13 cellular contexts compared by ENCODE assay signal in genomic region chr9:110650991-110651411, GRCh38. TPM values are rescaled to one million over a fixed set of nuclear protein-coding genes. Genes with fewer than 3 reads are reported as not detected.
DNase-seq lines count a peak whose midpoint lies in the region; ATAC-seq and TF ChIP-seq lines count a peak whose summit lies in the region.
"Had no signal": no experiment of that assay in that cellular context is flagged by ENCODE, and none has a peak within 500 bp of the region (broad histone marks: within the 10 kb centered on the region; RNA-seq: fewer than 3 reads in every experiment).

No MANE protein-coding gene starts in this region.

- no peaks in the 10 kb centered on the region for H3K9me3 Mint-ChIP-seq in stimulated activated memory B cell treated with anti-CD40 and anti-IgM and Interleukin-4, amounts not matched to agents 10 μg/mL and 1 μg/mL and 100 μg/mL, for 72 hours
- H3K9me3 Mint-ChIP-seq in WTC11: no peaks in the 10 kb centered on the region
- H3K9me3 Mint-ChIP-seq: CD4-positive, CD25-positive, alpha-beta regulatory T cell; nephron progenitor cell; T-helper 1 cell treated with Interleukin-12 subunit alpha and Interleukin-12 subunit beta and Interleukin-4 antibody, amounts not matched to agents 30 μg/mL and 1 μg/mL, for 36 hours had no signal

- ATAC-seq in SK-N-SH treated with all-trans-retinoic acid at 6 μM for 48 hours: peak; percentile 80
- ATAC-seq in stimulated activated memory B cell treated with anti-CD40 and anti-IgM and Interleukin-4, amounts not matched to agents 10 μg/mL and 1 μg/mL and 100 μg/mL, for 72 hours: no peak
- ATAC-seq in WTC11: no peak

- CTCF ChIA-PET in GM10248 (lab: Yijun Ruan, JAX): interaction anchor here (0.7 to 2.0 kb wide), 4 partner anchors 10 to 77 kb away, joined by 3 to 8 read pairs (median 3); no protein-coding TSS in a partner anchor
- CTCF ChIA-PET in WTC11 (lab: Charles Lee): no interaction called here

- intact Hi-C loops in posterior vena cava (cut with DNase I): loop anchor here in 1 of 2 donors (10.0 kb wide), 1 partner anchor 94 kb away; no protein-coding TSS in a partner anchor

- H3K36me3 Mint-ChIP-seq in stimulated activated memory B cell treated with anti-CD40 and anti-IgM and Interleukin-4, amounts not matched to agents 10 μg/mL and 1 μg/mL and 100 μg/mL, for 72 hours: no peaks in the 10 kb centered on the region
- 0 out of 2 replicates have a peak, but pooled peaks cover under 1% of the 10 kb centered on the region for H3K36me3 Mint-ChIP-seq in WTC11
- H3K36me3 Mint-ChIP-seq: CD4-positive, CD25-positive, alpha-beta regulatory T cell had no signal

- H3K4me3 ChIP-seq in AG10803 (ENCODE audit: low read length) (no peak overlapping the region), fibroblast of villous mesenchyme (ENCODE audit: low read depth, low read length) (no peak overlapping the region)

- TF ChIP-seq CTCF in AG10803 (conservative IDR thresholded peaks at IDR 0.05; ENCODE audit: low read length) (no peak), fibroblast of villous mesenchyme (IDR thresholded peaks at IDR 0.05; ENCODE audit: insufficient read depth, low read depth, low read length) (no peak), GM10248 (IDR thresholded peaks at IDR 0.05; ENCODE audit: control extremely low read depth, extremely low read depth, low read depth, missing control alignments) (no peak), WTC11 (IDR thresholded peaks at IDR 0.05) (no peak)

- POLR2A ChIA-PET in GM10248 (lab: Yijun Ruan, JAX) (no interaction called here), WTC11 (lab: Charles Lee) (no interaction called here)

- no peaks in the 10 kb centered on the region for H3K4me1 Mint-ChIP-seq in stimulated activated memory B cell treated with anti-CD40 and anti-IgM and Interleukin-4, amounts not matched to agents 10 μg/mL and 1 μg/mL and 100 μg/mL, for 72 hours
- no peaks in the 10 kb centered on the region for H3K4me1 Mint-ChIP-seq in WTC11
- H3K4me1 Mint-ChIP-seq: CD4-positive, CD25-positive, alpha-beta regulatory T cell; nephron progenitor cell had no signal

- no peak overlapping the region for H3K4me3 Mint-ChIP-seq in stimulated activated memory B cell treated with anti-CD40 and anti-IgM and Interleukin-4, amounts not matched to agents 10 μg/mL and 1 μg/mL and 100 μg/mL, for 72 hours
- no peak overlapping the region for H3K4me3 Mint-ChIP-seq in WTC11
- H3K4me3 Mint-ChIP-seq: CD4-positive, CD25-positive, alpha-beta regulatory T cell; nephron progenitor cell; T-helper 1 cell treated with Interleukin-12 subunit alpha and Interleukin-12 subunit beta and Interleukin-4 antibody, amounts not matched to agents 30 μg/mL and 1 μg/mL, for 36 hours had no signal

- peak; percentile 97 for DNase-seq in AG10803 (ENCODE audit: low read depth)
- DNase-seq in fibroblast of villous mesenchyme (ENCODE audit: low read depth): peak; percentile 94
- DNase-seq in putamen (ENCODE audit: low spot score): peak; percentile 85
- DNase-seq in GM10248 (ENCODE audit: extremely low spot score): no peak
- no peak for DNase-seq in posterior vena cava (ENCODE audit: low spot score)
- no peak for DNase-seq in WTC11 (ENCODE audit: low spot score)
- DNase-seq: activated effector memory CD4-positive, alpha-beta T cell treated with anti-CD3 and anti-CD28 coated beads, Interleukin-2, amount 50 U/mL, for 16 hours; CD4-positive, CD25-positive, alpha-beta regulatory T cell; H7; nephron progenitor cell had no signal

- H3K27me3 Mint-ChIP-seq in stimulated activated memory B cell treated with anti-CD40 and anti-IgM and Interleukin-4, amounts not matched to agents 10 μg/mL and 1 μg/mL and 100 μg/mL, for 72 hours: no peaks in the 10 kb centered on the region
- H3K27me3 Mint-ChIP-seq in WTC11 (ENCODE audit: low read depth): no peaks in the 10 kb centered on the region
- H3K27me3 Mint-ChIP-seq: CD4-positive, CD25-positive, alpha-beta regulatory T cell had no signal

- H3K27ac Mint-ChIP-seq in stimulated activated memory B cell treated with anti-CD40 and anti-IgM and Interleukin-4, amounts not matched to agents 10 μg/mL and 1 μg/mL and 100 μg/mL, for 72 hours: no peak overlapping the region
- no peak overlapping the region for H3K27ac Mint-ChIP-seq in WTC11
- H3K27ac Mint-ChIP-seq: CD4-positive, CD25-positive, alpha-beta regulatory T cell; nephron progenitor cell; T-helper 1 cell treated with Interleukin-12 subunit alpha and Interleukin-12 subunit beta and Interleukin-4 antibody, amounts not matched to agents 30 μg/mL and 1 μg/mL, for 36 hours had no signal

TF ChIP-seq in SK-N-SH treated with all-trans-retinoic acid at 6 μM for 48 hours, 23 proteins besides CTCF, POLR2A, EP300 and RAD21:
- TF ChIP-seq SNAI2 (CRISPR knock-in tag; IDR thresholded peaks at IDR 0.05): no peak
- TF ChIP-seq ISL1 (CRISPR knock-in tag; IDR thresholded peaks at IDR 0.05): no peak
- peak; percentile 93 for TF ChIP-seq ZNF70 (CRISPR knock-in tag; IDR thresholded peaks at IDR 0.05)
- no peak for TF ChIP-seq ZFP30 (CRISPR knock-in tag; IDR thresholded peaks at IDR 0.05)

TF ChIP-seq in WTC11, 78 proteins besides CTCF, POLR2A, EP300 and RAD21:
- no peak for TF ChIP-seq E2F5 (CRISPR knock-in tag; IDR thresholded peaks at IDR 0.05)

RNA-seq across cellular contexts. Expression of gene MUSK, which starts 17.6 kb away (rescaled TPM):
- total RNA-seq in fibroblast of villous mesenchyme: under 0.01 TPM in 1 of 2 replicates, not detected in the other
- under 1 TPM; 0.19 to 0.88 TPM for total RNA-seq in posterior vena cava
- total RNA-seq in WTC11 (2021): not detected in 3 replicates
- total RNA-seq: CD4-positive, CD25-positive, alpha-beta regulatory T cell; H7 had no signal

Comparison
In these comparisons a context has a peak if more than half of its experiments do, and no peak if none do; other contexts are left out.
1. DNase-seq: peak in AG10803 (single experiment), fibroblast of villous mesenchyme (single experiment) and putamen (single experiment); none in GM10248 (single experiment), posterior vena cava (single experiment) and WTC11 (single experiment).